2 cellular contexts compared by ENCODE assay signal in the genomic region with DNA sequence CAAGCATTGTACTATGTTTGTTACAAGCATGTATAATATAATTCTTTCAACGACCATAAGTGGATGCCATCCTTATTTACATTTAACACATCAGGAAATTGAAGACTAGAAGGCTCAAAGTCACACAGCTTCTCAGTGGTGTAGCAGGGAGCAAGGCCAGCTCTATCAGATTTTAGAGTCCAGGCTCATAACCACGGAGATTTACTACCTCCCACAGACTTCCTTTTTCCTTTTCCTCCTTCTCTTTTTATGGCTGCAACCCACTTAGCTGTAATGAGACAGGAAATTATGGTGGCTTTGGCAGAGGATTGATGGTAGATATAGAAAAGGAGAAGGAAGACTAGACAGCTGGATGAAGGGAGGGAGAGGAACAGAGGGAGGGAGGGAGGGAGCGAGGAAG.
TF ChIP-seq lines count a peak whose summit lies in the region.

No MANE protein-coding gene starts in this region.

TF ChIP-seq in HEK293, 187 proteins besides CTCF, POLR2A, EP300 and RAD21:
- TF ChIP-seq, protein P1, sequence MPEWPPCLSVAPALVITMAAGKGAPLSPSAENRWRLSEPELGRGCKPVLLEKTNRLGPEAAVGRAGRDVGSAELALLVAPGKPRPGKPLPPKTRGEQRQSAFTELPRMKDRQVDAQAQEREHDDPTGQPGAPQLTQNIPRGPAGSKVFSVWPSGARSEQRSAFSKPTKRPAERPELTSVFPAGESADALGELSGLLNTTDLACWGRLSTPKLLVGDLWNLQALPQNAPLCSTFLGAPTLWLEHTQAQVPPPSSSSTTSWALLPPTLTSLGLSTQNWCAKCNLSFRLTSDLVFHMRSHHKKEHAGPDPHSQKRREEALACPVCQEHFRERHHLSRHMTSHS (tag by site-specific recombination; IDR thresholded peaks at IDR 0.05): no peak
- peak; percentile 45; the same call in 1 of the 2 replicates for TF ChIP-seq EGR2 (tag by site-specific recombination; IDR thresholded peaks at IDR 0.05; ENCODE audit: low read depth)

TF ChIP-seq in endothelial cell of umbilical vein, 7 proteins besides CTCF, POLR2A, EP300 and RAD21:
- TF ChIP-seq, protein P2, sequence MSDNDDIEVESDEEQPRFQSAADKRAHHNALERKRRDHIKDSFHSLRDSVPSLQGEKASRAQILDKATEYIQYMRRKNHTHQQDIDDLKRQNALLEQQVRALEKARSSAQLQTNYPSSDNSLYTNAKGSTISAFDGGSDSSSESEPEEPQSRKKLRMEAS (IDR thresholded peaks at IDR 0.05; ENCODE audit: insufficient read depth, insufficient read length): no peak
- TF ChIP-seq JUN (IDR thresholded peaks at IDR 0.05; ENCODE audit: borderline replicate concordance, insufficient read depth, insufficient read length, low read depth) (no peak), MYC (IDR thresholded peaks at IDR 0.05; ENCODE audit: low read depth, low read length) (no peak), EZH2 (IDR thresholded peaks at IDR 0.05; ENCODE audit: borderline replicate concordance, low read depth, low read length, severe bottlenecking) (no peak), FOS (IDR thresholded peaks at IDR 0.05; ENCODE audit: borderline replicate concordance, insufficient read depth, low read length) (no peak), POLR2AphosphoS5 (IDR thresholded peaks at IDR 0.05; ENCODE audit: insufficient read depth, low read depth, low read length) (no peak), GATA2 (IDR thresholded peaks at IDR 0.05; ENCODE audit: insufficient read depth, insufficient read length, low read depth, low read length) (no peak)
